20 cellular contexts compared by ENCODE assay signal in the genomic region with DNA sequence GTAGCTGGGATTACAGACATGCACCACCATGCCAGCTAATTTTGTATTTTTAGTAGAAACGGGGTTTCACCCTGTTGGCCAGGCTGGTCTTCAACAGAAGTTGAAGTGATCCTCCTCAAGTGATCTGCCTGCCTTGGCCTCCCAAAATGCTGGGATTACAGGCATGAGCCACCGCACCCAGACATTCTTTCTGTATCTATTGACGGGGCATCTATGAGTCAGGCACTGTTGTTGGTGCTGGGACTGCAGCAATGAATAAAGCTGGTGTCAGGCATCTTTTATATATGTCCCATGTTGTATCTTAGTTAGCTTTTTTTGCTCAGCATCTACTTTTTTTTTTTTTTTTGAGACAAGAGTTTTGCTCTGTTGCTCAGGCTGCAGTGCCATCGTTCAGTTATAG. TPM values are rescaled to one million over a fixed set of nuclear protein-coding genes. Genes with fewer than 3 reads are reported as not detected.
DNase-seq lines count a peak whose midpoint lies in the region; ATAC-seq and TF ChIP-seq lines count a peak whose summit lies in the region.
"Had no signal": no experiment of that assay in that cellular context is flagged by ENCODE, and none has a peak within 500 bp of the region (broad histone marks: within the 10 kb centered on the region; RNA-seq: fewer than 3 reads in every experiment).

No MANE protein-coding gene starts in this region.

- TF ChIP-seq CTCF in foreskin keratinocyte (conservative IDR thresholded peaks at IDR 0.05) (no peak), transverse colon (IDR thresholded peaks at IDR 0.05) (no peak)

- H3K27ac ChIP-seq in foreskin keratinocyte (no peak overlapping the region), transverse colon (no peak overlapping the region)

- peaks cover 3% of the 10 kb centered on the region for H3K4me1 ChIP-seq in foreskin keratinocyte
- peaks cover 0 to 7% (median 0%) of the 10 kb centered on the region in 4 donors for H3K4me1 ChIP-seq in transverse colon
- H3K4me1 ChIP-seq: BE2C had no signal

- intact Hi-C loops in posterior vena cava (cut with DNase I) = no loop called here
- intact Hi-C loops in transverse colon (cut with DNase I; ENCODE audit: low total_unique reads) = no loop called here

- H3K36me3 ChIP-seq in transverse colon = no peaks in the 10 kb centered on the region
- H3K36me3 ChIP-seq: BE2C had no signal

- ATAC-seq in foreskin keratinocyte = peak; percentile 58
- ATAC-seq in HG02840 (IDR thresholded peaks at IDR 0.05; ENCODE audit: low FRiP score, unreplicated experiment) = no peak
- ATAC-seq: HepG2 had no signal

- in situ Hi-C loops in transverse colon (cut with MboI; ENCODE audit: low pct_ligation_motif_present in 1 of 4, low pct_unique_long_range_greater_than_20kb in 1 of 4, low sequenced_read_pairs in 3 of 4) = no loop called here

- H3K4me3 ChIP-seq in transverse colon = no peak overlapping the region

- H3K9me3 ChIP-seq in transverse colon = no peaks in the 10 kb centered on the region
- H3K9me3 ChIP-seq: BE2C had no signal

- no peak for TF ChIP-seq EP300 in transverse colon (IDR thresholded peaks at IDR 0.05; ENCODE audit: low read depth)

- WGBS in transverse colon (ENCODE audit: low coverage in 1 of 2), 2 donors = 93 to 94% methylated on average over 3 to 4 of the region's 4 CpGs

- H3K27me3 ChIP-seq in foreskin keratinocyte = no peaks in the 10 kb centered on the region
- no peaks in the 10 kb centered on the region for H3K27me3 ChIP-seq in transverse colon
- H3K27me3 ChIP-seq: BE2C had no signal

- DNase-seq in RKO (ENCODE audit: low spot score) = peak; percentile 29
- peak in 1 of 2 donors; percentile 53 for DNase-seq in foreskin keratinocyte
- DNase-seq in posterior vena cava (ENCODE audit: low spot score) = peak; percentile 16
- DNase-seq in cerebellum (ENCODE audit: low spot score) = no peak
- DNase-seq in transverse colon = no peak
- no peak for DNase-seq in SIG-M5 treated with dmso at 0.1 percent for 504 hours (lab: John Stamatoyannopoulos, UW; ENCODE audit: unreplicated experiment)
- DNase-seq: ACHN; BE2C; C1 segment of cervical spinal cord; CD4-positive, CD25-positive, alpha-beta regulatory T cell; CD8-positive, alpha-beta memory T cell; COR-L47; DMS 273 treated with DMSO at 0.1 percent for 48 hours; DMS53; DND-41; GF-D8; H9; KBM-7 had no signal

- no peak for TF ChIP-seq POLR2A in transverse colon (IDR thresholded peaks at IDR 0.05)

RNA-seq across cellular contexts. Expression of gene ULK4, which starts 47.6 kb away (rescaled TPM):
- 6.8 and 7.4 TPM in 2 replicates for total RNA-seq in foreskin keratinocyte
- 4.5 and 5.6 TPM in 2 replicates for polyA plus RNA-seq in foreskin keratinocyte
- total RNA-seq in posterior vena cava = 1 to 10 TPM; 7.5 to 7.8 TPM
- total RNA-seq in cerebellum = 22.6 TPM
- 10 to 100 TPM in 2 of 4 donors, 1 to 10 TPM in 2; 4.1 to 19.2 (median 11.7) TPM for total RNA-seq in transverse colon

Comparison
In these comparisons a context has a peak if more than half of its experiments do, and no peak if none do; other contexts are left out.
1. DNase-seq: peak in RKO (single experiment) and posterior vena cava (single experiment); none in cerebellum (single experiment), transverse colon (single experiment) and SIG-M5 treated with dmso at 0.1 percent for 504 hours (single experiment).